Comparison of ENCODE assay signal across 25 cellular contexts in the genomic region with DNA sequence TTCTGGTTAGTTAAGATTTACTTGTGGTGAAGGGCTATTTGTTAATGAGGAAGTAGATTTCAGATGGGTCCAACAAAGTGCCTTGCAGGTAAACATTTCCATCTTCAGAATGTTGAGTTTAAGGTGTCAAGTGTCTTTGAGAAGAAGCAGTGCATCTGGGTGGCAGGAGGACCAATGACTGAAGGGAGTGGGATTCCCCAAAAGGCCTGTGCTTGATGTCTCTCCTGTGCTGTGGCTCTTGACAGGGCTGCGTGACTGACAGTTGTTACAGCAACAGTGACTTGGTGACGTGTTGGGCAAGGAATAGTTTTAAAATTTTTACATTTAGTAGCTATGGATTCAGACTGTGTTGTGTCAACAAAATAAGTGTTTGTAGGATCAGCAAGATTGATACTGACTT.
"Had no signal": no experiment of that assay in that cellular context is flagged by ENCODE, and none has a peak within 500 bp of the region (broad histone marks: within the 10 kb centered on the region; RNA-seq: fewer than 3 reads in every experiment).

No MANE protein-coding gene starts in this region.

- H3K4me1 ChIP-seq: adrenal gland had no signal

- FAIRE-seq: RCC 7860 had no signal

- DNase-seq: activated CD4-positive, alpha-beta memory T cell treated with anti-CD3 and anti-CD28 coated beads for 36 hours; activated CD4-positive, alpha-beta T cell treated with anti-CD3 and anti-CD28 coated beads, Interleukin-2, amount 10 ng/mL, durations not matched to agents 7 days and 5 days; activated CD4-positive, CD25-positive, alpha-beta regulatory T cell treated with anti-CD3 and anti-CD28 coated beads, Interleukin-2, amount 50 U/mL, for 72 hours; activated CD8-positive, alpha-beta memory T cell treated with anti-CD3 and anti-CD28 coated beads for 24 hours; activated naive CD4-positive, alpha-beta T cell treated with anti-CD3 and anti-CD28 coated beads, Interleukin-2, amount 50 U/mL, for 16 hours; activated naive CD8-positive, alpha-beta T cell treated with anti-CD3 and anti-CD28 coated beads, Interleukin-2, amount 10 ng/mL, durations not matched to agents 7 days and 5 days; activated T-cell treated with anti-CD3 and anti-CD28 coated beads for 4 hours; activated T-cell treated with anti-CD3 and anti-CD28 coated beads, Interleukin-2, amount 50 U/mL, for 72 hours; adrenal gland; anterior cingulate cortex; caudate nucleus; KG1; NCI-H1105; NCI-H1436; NCI-H1694 treated with DMSO at 0.1 percent for 48 hours; NCI-H2029 treated with DMSO at 0.1 percent for 48 hours; NCI-H446; NCI-H524; PC-3; SHP77 treated with DMSO at 0.1 percent for 48 hours; T-helper 9 cell had no signal

- H3K4me3 ChIP-seq: adrenal gland had no signal

- H3K27ac ChIP-seq: adrenal gland had no signal

- H3K9me3 Mint-ChIP-seq: activated CD4-positive, alpha-beta T cell treated with anti-CD3 and anti-CD28 coated beads, Interleukin-2, amount 10 ng/mL, durations not matched to agents 7 days and 5 days; activated naive CD8-positive, alpha-beta T cell treated with anti-CD3 and anti-CD28 coated beads, Interleukin-2, amount 10 ng/mL, durations not matched to agents 7 days and 5 days had no signal

- H3K27me3 ChIP-seq: adrenal gland had no signal

- H3K4me1 Mint-ChIP-seq: activated CD4-positive, alpha-beta T cell treated with anti-CD3 and anti-CD28 coated beads, Interleukin-2, amount 10 ng/mL, durations not matched to agents 7 days and 5 days; WTC11 had no signal

- H3K27me3 Mint-ChIP-seq: activated CD4-positive, alpha-beta memory T cell treated with anti-CD3 and anti-CD28 coated beads for 36 hours; activated CD4-positive, alpha-beta T cell treated with anti-CD3 and anti-CD28 coated beads, Interleukin-2, amount 10 ng/mL, durations not matched to agents 7 days and 5 days; activated naive CD8-positive, alpha-beta T cell treated with anti-CD3 and anti-CD28 coated beads, Interleukin-2, amount 10 ng/mL, durations not matched to agents 7 days and 5 days; IgD-negative memory B cell had no signal

- H3K9me3 ChIP-seq: adrenal gland had no signal

- ATAC-seq: activated T-cell treated with anti-CD3 and anti-CD28 coated beads, Interleukin-2, amount 50 U/mL, for 72 hours; PC-3; WTC11 had no signal

- H3K4me3 Mint-ChIP-seq: activated CD4-positive, alpha-beta memory T cell treated with anti-CD3 and anti-CD28 coated beads for 36 hours; activated CD4-positive, alpha-beta T cell treated with anti-CD3 and anti-CD28 coated beads, Interleukin-2, amount 10 ng/mL, durations not matched to agents 7 days and 5 days; activated naive CD8-positive, alpha-beta T cell treated with anti-CD3 and anti-CD28 coated beads, Interleukin-2, amount 10 ng/mL, durations not matched to agents 7 days and 5 days; activated T-cell treated with anti-CD3 and anti-CD28 coated beads, Interleukin-2, amount 50 U/mL, for 72 hours; IgD-negative memory B cell; T-helper 1 cell treated with Interleukin-12 subunit alpha and Interleukin-12 subunit beta and Interleukin-4 antibody, amounts not matched to agents 30 μg/mL and 1 μg/mL, for 36 hours; WTC11 had no signal

- H3K27ac Mint-ChIP-seq: activated CD4-positive, alpha-beta memory T cell treated with anti-CD3 and anti-CD28 coated beads for 36 hours; activated CD4-positive, alpha-beta T cell treated with anti-CD3 and anti-CD28 coated beads, Interleukin-2, amount 10 ng/mL, durations not matched to agents 7 days and 5 days; activated naive CD8-positive, alpha-beta T cell treated with anti-CD3 and anti-CD28 coated beads, Interleukin-2, amount 10 ng/mL, durations not matched to agents 7 days and 5 days; activated T-cell treated with anti-CD3 and anti-CD28 coated beads, Interleukin-2, amount 50 U/mL, for 72 hours; IgD-negative memory B cell; T-helper 1 cell treated with Interleukin-12 subunit alpha and Interleukin-12 subunit beta and Interleukin-4 antibody, amounts not matched to agents 30 μg/mL and 1 μg/mL, for 36 hours; WTC11 had no signal
